10 cellular contexts compared by ENCODE assay signal in the genomic region with DNA sequence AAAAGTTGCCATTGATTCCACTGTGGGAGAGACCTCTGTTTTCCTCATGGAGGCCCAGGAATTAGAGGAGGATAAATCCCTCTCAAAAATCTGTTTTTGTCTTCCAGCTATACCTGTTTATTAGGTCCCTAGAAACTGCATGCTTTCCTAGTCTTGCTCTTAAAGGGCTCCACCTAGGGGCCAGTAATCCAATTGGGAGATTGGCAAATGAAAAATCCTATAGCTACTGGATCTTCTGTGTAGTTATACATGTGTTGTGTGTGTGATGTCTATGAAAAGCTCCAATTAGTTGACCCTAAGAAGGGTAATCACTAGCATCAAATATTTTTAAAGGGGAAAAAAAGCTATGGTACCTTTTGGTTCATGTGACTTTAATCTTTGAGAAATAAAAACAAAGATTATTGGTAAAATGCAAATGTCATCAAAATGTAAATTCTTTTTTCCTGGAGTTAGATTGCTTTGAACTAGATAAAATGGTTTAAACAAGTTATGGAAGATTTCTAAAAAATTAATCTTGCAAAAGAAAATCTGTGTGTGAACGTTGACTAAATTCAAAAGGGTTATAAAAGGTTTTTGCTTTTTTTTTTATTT.
DNase-seq lines count a peak whose midpoint lies in the region; ATAC-seq and TF ChIP-seq lines count a peak whose summit lies in the region.
"Had no signal": no experiment of that assay in that cellular context is flagged by ENCODE, and none has a peak within 500 bp of the region (broad histone marks: within the 10 kb centered on the region; RNA-seq: fewer than 3 reads in every experiment).

No MANE protein-coding gene starts in this region.

- peak; percentile 52; the same call in 1 of the 2 replicates for TF ChIP-seq RAD21 in HCT116 (IDR thresholded peaks at IDR 0.05; ENCODE audit: low read depth)

- H3K27ac ChIP-seq in C4-2B (no peak overlapping the region), HCT116 (ENCODE audit: low read depth, low read length) (no peak overlapping the region), Panc1 (ENCODE audit: low read length) (no peak overlapping the region), fibroblast of lung (ENCODE audit: insufficient read depth, low read length) (no peak overlapping the region), sigmoid colon (no peak overlapping the region), suprapubic skin (no peak overlapping the region)
- H3K27ac ChIP-seq: epithelial cell of prostate had no signal

- in situ Hi-C loops in Panc1 (cut with HindIII; ENCODE audit: low pct_unique_long_range_greater_than_20kb, low sequenced_read_pairs): no loop called here

- TF ChIP-seq EP300 in sigmoid colon (IDR thresholded peaks at IDR 0.05) (no peak), suprapubic skin (IDR thresholded peaks at IDR 0.05) (no peak)

- H3K9ac ChIP-seq in HCT116 (ENCODE audit: low read length) (no peak overlapping the region), fibroblast of lung (ENCODE audit: insufficient read depth, low read length) (no peak overlapping the region)

- POLR2A ChIA-PET in HCT116 (lab: Charles Lee) (interaction anchor here (0.8 kb wide), 1 partner anchor 200 kb away, joined by 3 read pairs; the partner anchor contains the start of gene SPATA13), Panc1 (lab: Charles Lee) (no interaction called here)

- H3K4me1 ChIP-seq in HCT116 (ENCODE audit: control insufficient read depth in 1 of 2, insufficient read depth in 2 of 2, low read length in 2 of 2): peaks cover 0 to 10% of the 10 kb centered on the region in 2 experiments; a peak in 2 of 4 replicates
- H3K4me1 ChIP-seq in Panc1 (ENCODE audit: control insufficient read depth, insufficient read depth, low read length): no peaks in the 10 kb centered on the region
- H3K4me1 ChIP-seq in fibroblast of lung (ENCODE audit: control insufficient read depth, extremely low read depth, insufficient read depth, low read length): peaks cover 3% of the 10 kb centered on the region
- H3K4me1 ChIP-seq in sigmoid colon: peaks cover 0 to 13% (median 0%) of the 10 kb centered on the region in 4 donors
- peaks cover 9% of the 10 kb centered on the region for H3K4me1 ChIP-seq in suprapubic skin

- no peaks in the 10 kb centered on the region for H3K9me2 ChIP-seq in HCT116 (ENCODE audit: insufficient read depth)

- BruUV-seq in HCT116 (replicated peaks; lab: Mats Ljungman, UMichigan) (no TSS peak), Panc1 (replicated peaks; lab: Mats Ljungman, UMichigan) (no TSS peak)

- no peaks in the 10 kb centered on the region for H3K9me3 Mint-ChIP-seq in mesothelial cell of epicardium
- H3K9me3 Mint-ChIP-seq: stimulated activated naive CD8-positive, alpha-beta T cell treated with anti-CD3 and anti-CD28 coated beads, Interleukin-15, Interleukin-2, amounts not matched to agents 100 ng/mL and 50 ng/mL, for 24 hours had no signal

- H3K27me3 ChIP-seq in HCT116 (ENCODE audit: insufficient read depth, low read length) (0 out of 2 replicates have a peak, but pooled peaks cover 5% of the 10 kb centered on the region), Panc1 (ENCODE audit: control insufficient read depth, insufficient read depth, low read length) (no peaks in the 10 kb centered on the region), fibroblast of lung (ENCODE audit: control insufficient read depth, insufficient read depth, low read length) (peaks cover under 1% of the 10 kb centered on the region), sigmoid colon (no peaks in the 10 kb centered on the region), suprapubic skin (no peaks in the 10 kb centered on the region)

- no peak overlapping the region for H3K4me2 ChIP-seq in HCT116 (ENCODE audit: low read length)
- H3K4me2 ChIP-seq in fibroblast of lung (ENCODE audit: extremely low read depth, insufficient read depth, low read length): no peak overlapping the region

- H3K4me3 ChIP-seq in HCT116 (replicated peaks in 1 of 2; ENCODE audit: low read depth in 1 of 2, low read length in 2 of 2): no peak overlapping the region
- H3K4me3 ChIP-seq in Panc1 (ENCODE audit: low read depth in 2 of 2, low read length in 2 of 2): no peak overlapping the region
- no peak overlapping the region for H3K4me3 ChIP-seq in fibroblast of lung (replicated peaks in 1 of 4; ENCODE audit: control extremely low read depth in 1 of 4, insufficient read depth in 1 of 4, low read depth in 3 of 4, low read length in 4 of 4)
- no peak overlapping the region for H3K4me3 ChIP-seq in sigmoid colon
- no peak overlapping the region for H3K4me3 ChIP-seq in suprapubic skin

- TF ChIP-seq POLR2A in HCT116 (IDR thresholded peaks at IDR 0.05; ENCODE audit: borderline replicate concordance, extremely low read depth, insufficient read depth, insufficient read length): no peak
- no peak for TF ChIP-seq POLR2A in sigmoid colon (IDR thresholded peaks at IDR 0.05)
- TF ChIP-seq POLR2A in suprapubic skin (IDR thresholded peaks at IDR 0.05): no peak

- CTCF ChIA-PET in HCT116 (lab: Charles Lee) (interaction anchor here (0.7 to 2.9 kb wide), 19 partner anchors 8 to 270 kb away, joined by 3 to 14 read pairs (median 4); no protein-coding TSS in a partner anchor), Panc1 (lab: Charles Lee) (interaction anchor here (0.6 kb wide), 1 partner anchor 330 kb away, joined by 3 read pairs; no protein-coding TSS in a partner anchor)

- TF ChIP-seq CTCF in C4-2B (conservative IDR thresholded peaks at IDR 0.05) (peak; percentile 100), HCT116 (IDR thresholded peaks at IDR 0.05 in 2 of 3, conservative IDR thresholded peaks at IDR 0.05 in 1 of 3; ENCODE audit: borderline replicate concordance in 1 of 3, insufficient read depth in 1 of 3, low read depth in 2 of 3, low read length in 2 of 3) (peak; percentile 30 to 81 (median 79); a peak in 5 of 6 replicates), Panc1 (IDR thresholded peaks at IDR 0.05) (peak; percentile 74), fibroblast of lung (conservative IDR thresholded peaks at IDR 0.05 in 1 of 2, IDR thresholded peaks at IDR 0.05 in 1 of 2; ENCODE audit: low read depth in 1 of 2, low read length in 2 of 2) (peak; percentile 79 to 91), sigmoid colon (IDR thresholded peaks at IDR 0.05) (peak in 3 of 4 experiments; percentile 14 to 44 (median 18)), mesothelial cell of epicardium (IDR thresholded peaks at IDR 0.05; ENCODE audit: unreplicated experiment) (no peak), suprapubic skin (IDR thresholded peaks at IDR 0.05) (peak in 1 of 2 donors; percentile 49)

- no peak overlapping the region for H3K4me3 Mint-ChIP-seq in mesothelial cell of epicardium
- H3K4me3 Mint-ChIP-seq: stimulated activated naive CD8-positive, alpha-beta T cell treated with anti-CD3 and anti-CD28 coated beads, Interleukin-15, Interleukin-2, amounts not matched to agents 100 ng/mL and 50 ng/mL, for 24 hours had no signal

- no peak overlapping the region for H3K27ac Mint-ChIP-seq in mesothelial cell of epicardium
- H3K27ac Mint-ChIP-seq: stimulated activated naive CD8-positive, alpha-beta T cell treated with anti-CD3 and anti-CD28 coated beads, Interleukin-15, Interleukin-2, amounts not matched to agents 100 ng/mL and 50 ng/mL, for 24 hours had no signal

- H3K4me1 Mint-ChIP-seq in mesothelial cell of epicardium: peaks cover 29% of the 10 kb centered on the region

- intact Hi-C loops in HCT116 (cut with micrococcal nuclease): loop anchor here (1.0 kb wide), 1 partner anchor 39 kb away; no protein-coding TSS in a partner anchor
- intact Hi-C loops in Panc1 (cut with micrococcal nuclease; ENCODE audit: unreplicated experiment): no loop called here
- intact Hi-C loops in sigmoid colon (cut with DNase I): no loop called here

- peaks cover 3% of the 10 kb centered on the region for H3K27me3 Mint-ChIP-seq in mesothelial cell of epicardium (ENCODE audit: low read depth)

- H3K9me3 ChIP-seq in HCT116 (ENCODE audit: control insufficient read depth in 1 of 2, insufficient read depth in 1 of 2, low read depth in 1 of 2, low read length in 2 of 2): no peaks in the 10 kb centered on the region
- no peaks in the 10 kb centered on the region for H3K9me3 ChIP-seq in Panc1 (ENCODE audit: control insufficient read depth, insufficient read depth, low read depth, low read length)
- no peaks in the 10 kb centered on the region for H3K9me3 ChIP-seq in fibroblast of lung (ENCODE audit: control insufficient read depth, insufficient read depth, low read depth, low read length)
- H3K9me3 ChIP-seq in sigmoid colon: no peaks in the 10 kb centered on the region
- H3K9me3 ChIP-seq in suprapubic skin: no peaks in the 10 kb centered on the region

- H4K20me1 ChIP-seq in HCT116 (ENCODE audit: insufficient read depth) (no peaks in the 10 kb centered on the region), fibroblast of lung (ENCODE audit: control insufficient read depth, extremely low read depth, insufficient read depth, low read length) (no peaks in the 10 kb centered on the region)

- H2AFZ ChIP-seq in HCT116 (ENCODE audit: low read depth, low read length, poor library complexity, severe bottlenecking) (peak overlapping the region; percentile 41), fibroblast of lung (ENCODE audit: low read length) (no peak overlapping the region)

- DNase-seq in HCT116 (ENCODE audit: low read depth, low spot score) (peak; percentile 27), Panc1 (ENCODE audit: low read depth, low spot score) (peak; percentile 2), fibroblast of lung (ENCODE audit: low read depth in 2 of 2) (peak; percentile 48 to 63), sigmoid colon (no peak), mesothelial cell of epicardium (ENCODE audit: low spot score in 2 of 2, unreplicated experiment in 2 of 2) (no peak), suprapubic skin (ENCODE audit: low spot score in 2 of 2) (no peak)
- no peak for DNase-seq in stimulated activated CD4-positive, alpha-beta T cell treated with anti-CD3 and anti-CD28 coated beads, Interleukin-15, amount 100 ng/mL, for 24 hours

- WGBS in sigmoid colon, 2 donors: 74 to 81% methylated on average over 1 of the region's 1 CpG
- WGBS in suprapubic skin: 80% methylated on average over 1 of the region's 1 CpG

- H3K79me2 ChIP-seq in HCT116 (ENCODE audit: insufficient read depth, low read length) (no peaks in the 10 kb centered on the region), fibroblast of lung (ENCODE audit: control insufficient read depth, insufficient read depth, low read length) (no peaks in the 10 kb centered on the region)

- RAD21 ChIA-PET in HCT116 (lab: Charles Lee; ENCODE audit: low non-redundant PET in 1 of 2, low total read pairs in 2 of 2, uncharacterized antibody in 2 of 2, unreplicated experiment in 2 of 2): interaction anchor here (0.8 to 1.1 kb wide), 2 partner anchors 35 to 39 kb away, joined by 3 to 4 read pairs; no protein-coding TSS in a partner anchor

- peak; percentile 89 for ATAC-seq in HCT116
- ATAC-seq in Panc1: peak; percentile 66; the same call in 1 of the 2 replicates

- H3K36me3 ChIP-seq in HCT116 (ENCODE audit: control insufficient read depth in 1 of 2, insufficient read depth in 2 of 2, low read length in 2 of 2) (no peaks in the 10 kb centered on the region), Panc1 (ENCODE audit: control insufficient read depth, insufficient read depth, low read length) (no peaks in the 10 kb centered on the region), fibroblast of lung (ENCODE audit: control insufficient read depth, insufficient read depth, low read length) (no peaks in the 10 kb centered on the region), sigmoid colon (no peaks in the 10 kb centered on the region), suprapubic skin (no peaks in the 10 kb centered on the region)

- no peaks in the 10 kb centered on the region for H3K36me3 Mint-ChIP-seq in mesothelial cell of epicardium

Comparison
In these comparisons a context has a peak if more than half of its experiments do, and no peak if none do; other contexts are left out.
1. DNase-seq: peak in HCT116 (single experiment), Panc1 (single experiment) and fibroblast of lung (2 of 2); none in sigmoid colon (single experiment), mesothelial cell of epicardium (0 of 2), stimulated activated CD4-positive, alpha-beta T cell treated with anti-CD3 and anti-CD28 coated beads, Interleukin-15, amount 100 ng/mL, for 24 hours (single experiment) and suprapubic skin (0 of 2).